ENCODE assay signal across 26 cellular contexts in the genomic region with DNA sequence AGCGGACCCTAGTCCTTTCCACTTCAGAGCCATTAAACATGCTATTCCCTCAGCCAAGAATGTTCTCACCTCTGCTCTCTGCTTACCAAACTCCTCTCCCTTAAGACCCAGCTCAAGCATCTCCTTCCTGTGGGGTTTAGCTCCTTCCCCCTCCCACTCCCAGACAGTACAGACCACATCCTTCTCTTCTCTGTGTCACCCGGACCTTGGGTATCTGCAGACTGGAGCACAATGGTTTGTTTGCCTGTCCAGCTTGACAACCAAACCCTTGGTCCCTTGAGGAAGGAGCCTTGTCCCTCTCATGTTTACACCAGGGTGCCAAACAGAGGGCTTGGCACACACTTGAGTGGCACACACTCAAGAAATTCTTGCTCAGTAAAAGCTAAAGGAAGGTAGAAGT. TPM values are rescaled to one million over a fixed set of nuclear protein-coding genes. Genes with fewer than 3 reads are reported as not detected.
DNase-seq lines count a peak whose midpoint lies in the region; ATAC-seq lines count a peak whose summit lies in the region.
"Had no signal": no experiment of that assay in that cellular context is flagged by ENCODE, and none has a peak within 500 bp of the region (broad histone marks: within the 10 kb centered on the region; RNA-seq: fewer than 3 reads in every experiment).

No MANE protein-coding gene starts in this region.

- H3K27me3 Mint-ChIP-seq in activated naive CD4-positive, alpha-beta T cell treated with anti-CD3 and anti-CD28 coated beads, Interleukin-2, amount 10 ng/mL, durations not matched to agents 7 days and 5 days = peaks cover 74% of the 10 kb centered on the region
- peaks cover 41% of the 10 kb centered on the region for H3K27me3 Mint-ChIP-seq in T-helper 2 cell treated with Interferon-gamma antibody and Interleukin-4, amounts not matched to agents 5 μg/mL and 100 μg/mL, for 36 hours (ENCODE audit: low read depth)
- H3K27me3 Mint-ChIP-seq in immature natural killer cell (ENCODE audit: low read depth in 3 of 3) = peaks cover 19 to 35% (median 25%) of the 10 kb centered on the region in 3 donors

- H3K27me3 ChIP-seq in thymus (ENCODE audit: control insufficient read depth, insufficient read depth) = no peaks in the 10 kb centered on the region

- peaks cover 28% of the 10 kb centered on the region for H3K36me3 ChIP-seq in thymus (ENCODE audit: control insufficient read depth, insufficient read depth)
- H3K36me3 ChIP-seq: heart left ventricle had no signal

- H3K36me3 Mint-ChIP-seq in activated naive CD4-positive, alpha-beta T cell treated with anti-CD3 and anti-CD28 coated beads, Interleukin-2, amount 10 ng/mL, durations not matched to agents 7 days and 5 days = peaks cover 26% of the 10 kb centered on the region
- peaks cover 36% of the 10 kb centered on the region for H3K36me3 Mint-ChIP-seq in T-helper 2 cell treated with Interferon-gamma antibody and Interleukin-4, amounts not matched to agents 5 μg/mL and 100 μg/mL, for 36 hours (ENCODE audit: low read depth)
- H3K36me3 Mint-ChIP-seq in immature natural killer cell = peaks cover 23 to 39% (median 28%) of the 10 kb centered on the region in 3 donors

- peak overlapping the region; percentile 77 for H3K27ac ChIP-seq in thymus (ENCODE audit: low read depth)
- H3K27ac ChIP-seq: coronary artery, foreskin keratinocyte, parathyroid adenoma, RWPE1 had no signal

- CTCF ChIA-PET in activated naive CD4-positive, alpha-beta T cell treated with anti-CD3 and anti-CD28 coated beads, Interleukin-2, amount 10 ng/mL, durations not matched to agents 7 days and 5 days (lab: Charles Lee) = interaction anchor here (1.4 to 1.5 kb wide), 2 partner anchors 13 to 30 kb away, joined by 4 to 5 read pairs; no protein-coding TSS in a partner anchor

- peaks cover 22% of the 10 kb centered on the region for H3K4me1 ChIP-seq in thymus (ENCODE audit: control insufficient read depth, insufficient read depth, low read length)
- H3K4me1 ChIP-seq: foreskin keratinocyte, parathyroid adenoma had no signal

- H3K27ac Mint-ChIP-seq in activated naive CD4-positive, alpha-beta T cell treated with anti-CD3 and anti-CD28 coated beads, Interleukin-2, amount 10 ng/mL, durations not matched to agents 7 days and 5 days = no peak overlapping the region
- H3K27ac Mint-ChIP-seq in T-helper 2 cell treated with Interferon-gamma antibody and Interleukin-4, amounts not matched to agents 5 μg/mL and 100 μg/mL, for 36 hours = peak overlapping the region; percentile 62
- peak overlapping the region; percentile 88 to 97 (median 92) for H3K27ac Mint-ChIP-seq in immature natural killer cell
- H3K27ac Mint-ChIP-seq: endodermal cell, T-helper 17 cell had no signal

- DNase-seq in activated naive CD4-positive, alpha-beta T cell treated with anti-CD3 and anti-CD28 coated beads, Interleukin-2, amount 10 ng/mL, durations not matched to agents 7 days and 5 days = peak; percentile 44
- DNase-seq in activated naive CD4-positive, alpha-beta T cell treated with Interleukin-2 at 50 U/mL for 16 hours = no peak
- no peak for DNase-seq in T-helper 2 cell treated with Interferon-gamma antibody and Interleukin-4, amounts not matched to agents 5 μg/mL and 100 μg/mL, for 36 hours (ENCODE audit: low spot score)
- DNase-seq in immature natural killer cell (peak; percentile 50 to 57 (median 54)), mucosa of gallbladder (ENCODE audit: low spot score) (no peak), NCI-H2107 treated with DMSO at 0.1 percent for 48 hours (lab: John Stamatoyannopoulos, UW; ENCODE audit: unreplicated experiment) (no peak)
- DNase-seq: anterior cingulate cortex; endodermal cell; foreskin keratinocyte; heart left ventricle; KG1; midbrain; NCI-H1436 treated with DMSO at 0.1 percent for 48 hours; right cardiac atrium; spleen; stimulated activated CD4-positive, alpha-beta T cell treated with anti-CD3 and anti-CD28 coated beads, Interleukin-4, amount 100 ng/mL, for 1 hour; T-helper 17 cell had no signal

- peaks cover 11% of the 10 kb centered on the region for H3K9me3 ChIP-seq in thymus (ENCODE audit: control insufficient read depth)

- ATAC-seq in GM21717 (IDR thresholded peaks at IDR 0.05; ENCODE audit: unreplicated experiment) = no peak
- ATAC-seq: esophagus mucosa, foreskin keratinocyte, GM12878, heart left ventricle, right cardiac atrium, T-helper 17 cell had no signal

- 57% methylated on average over 2 of the region's 2 CpGs for WGBS in thymus

- H3K4me3 ChIP-seq in thymus (ENCODE audit: low read length) = peak overlapping the region; percentile 1
- H3K4me3 ChIP-seq: coronary artery, GM12878, heart left ventricle, spleen had no signal

- peaks cover 46% of the 10 kb centered on the region for H3K4me1 Mint-ChIP-seq in activated naive CD4-positive, alpha-beta T cell treated with anti-CD3 and anti-CD28 coated beads, Interleukin-2, amount 10 ng/mL, durations not matched to agents 7 days and 5 days
- peaks cover 40% of the 10 kb centered on the region for H3K4me1 Mint-ChIP-seq in T-helper 2 cell treated with Interferon-gamma antibody and Interleukin-4, amounts not matched to agents 5 μg/mL and 100 μg/mL, for 36 hours (ENCODE audit: low read depth)
- H3K4me1 Mint-ChIP-seq in immature natural killer cell = peaks cover 49 to 51% of the 10 kb centered on the region in 2 donors

- H3K9me3 Mint-ChIP-seq in activated naive CD4-positive, alpha-beta T cell treated with anti-CD3 and anti-CD28 coated beads, Interleukin-2, amount 10 ng/mL, durations not matched to agents 7 days and 5 days = peaks cover 25% of the 10 kb centered on the region
- H3K9me3 Mint-ChIP-seq in T-helper 2 cell treated with Interferon-gamma antibody and Interleukin-4, amounts not matched to agents 5 μg/mL and 100 μg/mL, for 36 hours = peaks cover 36% of the 10 kb centered on the region
- peaks cover 16 to 37% (median 33%) of the 10 kb centered on the region in 6 donors for H3K9me3 Mint-ChIP-seq in immature natural killer cell

- no peak overlapping the region for H3K4me3 Mint-ChIP-seq in activated naive CD4-positive, alpha-beta T cell treated with anti-CD3 and anti-CD28 coated beads, Interleukin-2, amount 10 ng/mL, durations not matched to agents 7 days and 5 days
- H3K4me3 Mint-ChIP-seq in T-helper 2 cell treated with Interferon-gamma antibody and Interleukin-4, amounts not matched to agents 5 μg/mL and 100 μg/mL, for 36 hours = peak overlapping the region; percentile 62
- peak overlapping the region; percentile 58 to 83 (median 71) for H3K4me3 Mint-ChIP-seq in immature natural killer cell
- H3K4me3 Mint-ChIP-seq: endodermal cell, T-helper 17 cell had no signal

RNA-seq across cellular contexts. Expression of a gene that starts 4.2 kb away (rescaled TPM):
- 100 to 1,000 TPM in 1 of 3 donors, 10 to 100 TPM in 2; 76.9 to 131 (median 93.4) TPM for polyA plus RNA-seq in immature natural killer cell
- 242 TPM for polyA plus RNA-seq in thymus
- total RNA-seq in mucosa of gallbladder = 11.3 TPM
- total RNA-seq: OCI-LY7 had no signal
- polyA plus RNA-seq: AG04450 had no signal

Comparison
In these comparisons a context has a peak if more than half of its experiments do, and no peak if none do; other contexts are left out.
1. DNase-seq: peak in activated naive CD4-positive, alpha-beta T cell treated with anti-CD3 and anti-CD28 coated beads, Interleukin-2, amount 10 ng/mL, durations not matched to agents 7 days and 5 days (single experiment) and immature natural killer cell (3 of 3); none in activated naive CD4-positive, alpha-beta T cell treated with Interleukin-2 at 50 U/mL for 16 hours (single experiment), T-helper 2 cell treated with Interferon-gamma antibody and Interleukin-4, amounts not matched to agents 5 μg/mL and 100 μg/mL, for 36 hours (single experiment), mucosa of gallbladder (single experiment) and NCI-H2107 treated with DMSO at 0.1 percent for 48 hours (single experiment).